Comparison of ENCODE assay signal across 15 cellular contexts in genomic region chr17:77877674-77878355, GRCh38.
A peak's percentile ranks its signal among the peaks of the same experiment; 100 is the strongest.
DNase-seq lines count a peak whose midpoint lies in the region; ATAC-seq and TF ChIP-seq lines count a peak whose summit lies in the region.
"Had no signal": no experiment of that assay in that cellular context is flagged by ENCODE, and none has a peak within 500 bp of the region (broad histone marks: within the 10 kb centered on the region; RNA-seq: fewer than 3 reads in every experiment).

No MANE protein-coding gene starts in this region.

- in situ Hi-C loops in G401 (cut with HindIII; ENCODE audit: low sequenced_read_pairs): no loop called here

- no peak overlapping the region for H3K27ac ChIP-seq in osteoblast (ENCODE audit: low read depth, low read length)
- H3K27ac ChIP-seq: PC-9, SJCRH30 had no signal

- H3K27ac Mint-ChIP-seq in activated CD4-positive, alpha-beta T cell treated with anti-CD3 and anti-CD28 coated beads, Interleukin-2, amount 10 ng/mL, durations not matched to agents 7 days and 5 days: peak overlapping the region; percentile 43
- peak overlapping the region; percentile 7 to 57 for H3K27ac Mint-ChIP-seq in effector memory CD8-positive, alpha-beta T cell
- no peak overlapping the region for H3K27ac Mint-ChIP-seq in stimulated activated naive B cell treated with anti-CD40 and anti-IgM and Interleukin-4, amounts not matched to agents 10 μg/mL and 1 μg/mL and 100 μg/mL, for 72 hours
- H3K27ac Mint-ChIP-seq: IgD-negative memory B cell had no signal

- no peak overlapping the region for H3K4me2 ChIP-seq in osteoblast (ENCODE audit: insufficient read depth, low read length)
- H3K4me2 ChIP-seq: PC-9 had no signal

- TF ChIP-seq CTCF in osteoblast (IDR thresholded peaks at IDR 0.05; ENCODE audit: extremely low read depth, low read depth, low read length): no peak

- peaks cover 27% of the 10 kb centered on the region for H3K27me3 ChIP-seq in osteoblast (ENCODE audit: insufficient read depth, low read length)
- H3K27me3 ChIP-seq: SJCRH30 had no signal

- peaks cover 64% of the 10 kb centered on the region for H3K4me1 Mint-ChIP-seq in activated CD4-positive, alpha-beta T cell treated with anti-CD3 and anti-CD28 coated beads, Interleukin-2, amount 10 ng/mL, durations not matched to agents 7 days and 5 days
- peaks cover 56 to 72% of the 10 kb centered on the region in 2 donors for H3K4me1 Mint-ChIP-seq in effector memory CD8-positive, alpha-beta T cell (ENCODE audit: low read depth in 2 of 2)
- H3K4me1 Mint-ChIP-seq in stimulated activated naive B cell treated with anti-CD40 and anti-IgM and Interleukin-4, amounts not matched to agents 10 μg/mL and 1 μg/mL and 100 μg/mL, for 72 hours: peaks cover 51 to 82% of the 10 kb centered on the region in 2 donors

- peaks cover 12% of the 10 kb centered on the region for H4K20me1 ChIP-seq in osteoblast (ENCODE audit: insufficient read depth, low read length)

- H3K79me2 ChIP-seq in osteoblast (ENCODE audit: insufficient read depth, low read length): no peaks in the 10 kb centered on the region

- H3K36me3 Mint-ChIP-seq in activated CD4-positive, alpha-beta T cell treated with anti-CD3 and anti-CD28 coated beads, Interleukin-2, amount 10 ng/mL, durations not matched to agents 7 days and 5 days (ENCODE audit: low read depth): peaks cover 17% of the 10 kb centered on the region
- H3K36me3 Mint-ChIP-seq in effector memory CD8-positive, alpha-beta T cell (ENCODE audit: insufficient read depth): peaks cover 21% of the 10 kb centered on the region
- H3K36me3 Mint-ChIP-seq in stimulated activated naive B cell treated with anti-CD40 and anti-IgM and Interleukin-4, amounts not matched to agents 10 μg/mL and 1 μg/mL and 100 μg/mL, for 72 hours: peaks cover 8 to 22% of the 10 kb centered on the region in 2 donors

- no peak overlapping the region for H3K4me3 Mint-ChIP-seq in activated CD4-positive, alpha-beta T cell treated with anti-CD3 and anti-CD28 coated beads, Interleukin-2, amount 10 ng/mL, durations not matched to agents 7 days and 5 days
- no peak overlapping the region for H3K4me3 Mint-ChIP-seq in effector memory CD8-positive, alpha-beta T cell
- no peak overlapping the region for H3K4me3 Mint-ChIP-seq in stimulated activated naive B cell treated with anti-CD40 and anti-IgM and Interleukin-4, amounts not matched to agents 10 μg/mL and 1 μg/mL and 100 μg/mL, for 72 hours
- H3K4me3 Mint-ChIP-seq: IgD-negative memory B cell had no signal

- H3K4me3 ChIP-seq in osteoblast (ENCODE audit: insufficient read depth, low read length): no peak overlapping the region
- H3K4me3 ChIP-seq: PC-9, SJCRH30 had no signal

- no peak for DNase-seq in activated CD4-positive, alpha-beta T cell treated with anti-CD3 and anti-CD28 coated beads, Interleukin-2, amount 10 ng/mL, durations not matched to agents 7 days and 5 days
- DNase-seq in activated CD4-positive, alpha-beta T cell treated with anti-CD3 and anti-CD28 coated beads, Interleukin-2, amount 50 U/mL, for 4 hours: no peak
- DNase-seq in G401 (ENCODE audit: low spot score) (peak; percentile 63), osteoblast (ENCODE audit: insufficient read length, low spot score, missing footprints) (peak; percentile 41), HPDE6-E6E7 (ENCODE audit: extremely low spot score) (no peak)
- no peak for DNase-seq in effector memory CD8-positive, alpha-beta T cell
- no peak for DNase-seq in stimulated activated naive B cell treated with anti-CD40 and anti-IgM and Interleukin-4, amounts not matched to agents 10 μg/mL and 1 μg/mL and 100 μg/mL, for 72 hours
- DNase-seq: NCI-H1417, NCI-H187 treated with DMSO at 0.1 percent for 48 hours, NCI-H2171 treated with DMSO at 0.1 percent for 48 hours, NCI-H446 treated with DMSO at 0.1 percent for 48 hours, NCI-H774, PC-9, SJCRH30 had no signal

- H3K9me3 Mint-ChIP-seq in activated CD4-positive, alpha-beta T cell treated with anti-CD3 and anti-CD28 coated beads, Interleukin-2, amount 10 ng/mL, durations not matched to agents 7 days and 5 days: peaks cover 15% of the 10 kb centered on the region
- peaks cover 0 to 5% of the 10 kb centered on the region in 2 donors for H3K9me3 Mint-ChIP-seq in effector memory CD8-positive, alpha-beta T cell
- H3K9me3 Mint-ChIP-seq in stimulated activated naive B cell treated with anti-CD40 and anti-IgM and Interleukin-4, amounts not matched to agents 10 μg/mL and 1 μg/mL and 100 μg/mL, for 72 hours: peaks cover 11 to 12% of the 10 kb centered on the region in 2 donors

- H3K27me3 Mint-ChIP-seq in activated CD4-positive, alpha-beta T cell treated with anti-CD3 and anti-CD28 coated beads, Interleukin-2, amount 10 ng/mL, durations not matched to agents 7 days and 5 days: no peaks in the 10 kb centered on the region
- no peaks in the 10 kb centered on the region for H3K27me3 Mint-ChIP-seq in effector memory CD8-positive, alpha-beta T cell
- peaks cover 22 to 24% of the 10 kb centered on the region in 2 donors for H3K27me3 Mint-ChIP-seq in stimulated activated naive B cell treated with anti-CD40 and anti-IgM and Interleukin-4, amounts not matched to agents 10 μg/mL and 1 μg/mL and 100 μg/mL, for 72 hours

- POLR2A ChIA-PET in activated CD4-positive, alpha-beta T cell treated with anti-CD3 and anti-CD28 coated beads, Interleukin-2, amount 10 ng/mL, durations not matched to agents 7 days and 5 days (lab: Charles Lee): no interaction called here

- H3K36me3 ChIP-seq in osteoblast (ENCODE audit: insufficient read depth, low read length): no peaks in the 10 kb centered on the region
- H3K36me3 ChIP-seq: SJCRH30 had no signal

- CTCF ChIA-PET in activated CD4-positive, alpha-beta T cell treated with anti-CD3 and anti-CD28 coated beads, Interleukin-2, amount 10 ng/mL, durations not matched to agents 7 days and 5 days (lab: Charles Lee): interaction anchor here (0.6 to 1.3 kb wide), 2 partner anchors 15 to 40 kb away, joined by 3 read pairs; no protein-coding TSS in a partner anchor

- ATAC-seq in effector memory CD8-positive, alpha-beta T cell (replicated peaks): no peak
- ATAC-seq in stimulated activated naive B cell treated with anti-CD40 and anti-IgM and Interleukin-4, amounts not matched to agents 10 μg/mL and 1 μg/mL and 100 μg/mL, for 72 hours (replicated peaks): no peak

- H3K9me3 ChIP-seq in osteoblast (ENCODE audit: low read depth, low read length): peaks cover 14% of the 10 kb centered on the region

- peaks cover 35% of the 10 kb centered on the region for H3K4me1 ChIP-seq in osteoblast (ENCODE audit: insufficient read depth, low read length)

- no peak overlapping the region for H2AFZ ChIP-seq in osteoblast (ENCODE audit: low read length)
- H2AFZ ChIP-seq: PC-9 had no signal

Comparison
In these comparisons a context has a peak if more than half of its experiments do, and no peak if none do; other contexts are left out.
1. DNase-seq: peak in G401 (single experiment) and osteoblast (single experiment); none in activated CD4-positive, alpha-beta T cell treated with anti-CD3 and anti-CD28 coated beads, Interleukin-2, amount 10 ng/mL, durations not matched to agents 7 days and 5 days (single experiment), activated CD4-positive, alpha-beta T cell treated with anti-CD3 and anti-CD28 coated beads, Interleukin-2, amount 50 U/mL, for 4 hours (0 of 2), effector memory CD8-positive, alpha-beta T cell (0 of 3), stimulated activated naive B cell treated with anti-CD40 and anti-IgM and Interleukin-4, amounts not matched to agents 10 μg/mL and 1 μg/mL and 100 μg/mL, for 72 hours (single experiment) and HPDE6-E6E7 (single experiment).